9 cellular contexts compared by ENCODE assay signal in the genomic region with DNA sequence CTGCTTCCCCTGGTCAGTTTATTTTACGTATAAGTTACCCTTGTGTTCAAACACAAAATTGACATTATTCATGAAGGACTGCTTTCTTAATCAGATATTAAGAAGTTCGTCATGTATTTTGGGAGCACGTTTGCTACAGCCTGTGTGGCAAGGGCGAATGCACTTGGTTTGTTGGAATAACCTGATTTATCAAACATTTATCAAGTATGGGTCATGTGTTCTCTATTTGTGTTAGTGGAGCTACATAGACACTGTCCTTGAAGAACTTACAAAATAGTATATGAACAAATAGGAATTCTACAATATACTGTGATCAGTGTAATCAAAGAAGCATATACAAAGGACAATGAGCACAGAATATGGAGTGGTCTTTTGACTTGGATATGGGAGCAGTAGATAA.
"Had no signal": no experiment of that assay in that cellular context is flagged by ENCODE, and none has a peak within 500 bp of the region (broad histone marks: within the 10 kb centered on the region; RNA-seq: fewer than 3 reads in every experiment).

No MANE protein-coding gene starts in this region.

- FAIRE-seq: H1, H54, K562 had no signal

- H3K4me3 Mint-ChIP-seq: GM23338, H9 had no signal

- H3K27ac ChIP-seq: HL-60 had no signal

- H2AFZ ChIP-seq: GM23338 had no signal

- H3K27ac Mint-ChIP-seq: GM23338, H9 had no signal

- ATAC-seq: GM23338, K562 had no signal

- H3K4me1 Mint-ChIP-seq: GM23338, H9 had no signal

- H3K4me2 ChIP-seq: GM23338 had no signal

- DNase-seq: H9, HCEC 1CT, IMR-90, KG1 had no signal

- H3K4me3 ChIP-seq: GM23338, K562 had no signal
